1 cellular context compared by ENCODE assay signal in the genomic region with DNA sequence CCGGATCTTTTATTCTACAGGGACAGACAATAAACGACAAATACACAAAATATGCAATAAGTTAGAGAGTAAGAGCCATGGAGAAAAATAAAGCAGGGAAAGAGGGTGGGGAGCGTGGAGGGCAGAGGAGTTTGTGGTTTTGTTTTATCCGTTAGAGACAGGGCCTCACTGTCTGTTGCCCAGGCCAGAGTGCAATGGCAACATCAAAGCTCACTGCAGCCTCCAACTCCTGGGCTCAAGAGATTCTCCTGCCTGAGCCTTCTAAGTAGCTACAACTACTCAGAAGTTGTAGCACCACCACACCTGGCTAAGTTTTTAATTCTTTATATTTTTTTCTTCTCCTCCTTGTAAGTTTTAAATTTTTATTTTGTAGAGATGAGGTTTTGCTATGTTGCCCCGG.
TF ChIP-seq lines count a peak whose summit lies in the region.

No MANE protein-coding gene starts in this region.

TF ChIP-seq in HepG2, 621 proteins besides CTCF, POLR2A, EP300 and RAD21 (continued from another document):
- TF ChIP-seq, protein P1, sequence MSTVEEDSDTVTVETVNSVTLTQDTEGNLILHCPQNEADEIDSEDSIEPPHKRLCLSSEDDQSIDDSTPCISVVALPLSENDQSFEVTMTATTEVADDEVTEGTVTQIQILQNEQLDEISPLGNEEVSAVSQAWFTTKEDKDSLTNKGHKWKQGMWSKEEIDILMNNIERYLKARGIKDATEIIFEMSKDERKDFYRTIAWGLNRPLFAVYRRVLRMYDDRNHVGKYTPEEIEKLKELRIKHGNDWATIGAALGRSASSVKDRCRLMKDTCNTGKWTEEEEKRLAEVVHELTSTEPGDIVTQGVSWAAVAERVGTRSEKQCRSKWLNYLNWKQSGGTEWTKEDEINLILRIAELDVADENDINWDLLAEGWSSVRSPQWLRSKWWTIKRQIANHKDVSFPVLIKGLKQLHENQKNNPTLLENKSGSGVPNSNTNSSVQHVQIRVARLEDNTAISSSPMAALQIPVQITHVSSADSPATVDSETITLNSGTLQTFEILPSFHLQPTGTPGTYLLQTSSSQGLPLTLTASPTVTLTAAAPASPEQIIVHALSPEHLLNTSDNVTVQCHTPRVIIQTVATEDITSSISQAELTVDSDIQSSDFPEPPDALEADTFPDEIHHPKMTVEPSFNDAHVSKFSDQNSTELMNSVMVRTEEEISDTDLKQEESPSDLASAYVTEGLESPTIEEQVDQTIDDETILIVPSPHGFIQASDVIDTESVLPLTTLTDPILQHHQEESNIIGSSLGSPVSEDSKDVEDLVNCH (CRISPR knock-in tag; IDR thresholded peaks at IDR 0.05): no peak
- no peak for TF ChIP-seq ZSCAN25 (CRISPR knock-in tag; IDR thresholded peaks at IDR 0.05)
- TF ChIP-seq TCF7 (IDR thresholded peaks at IDR 0.05; ENCODE audit: low read depth): peak; percentile 12; the same call in 1 of the 2 replicates
- no peak for TF ChIP-seq ZNF7 (CRISPR knock-in tag; IDR thresholded peaks at IDR 0.05)
- TF ChIP-seq, protein P2, sequence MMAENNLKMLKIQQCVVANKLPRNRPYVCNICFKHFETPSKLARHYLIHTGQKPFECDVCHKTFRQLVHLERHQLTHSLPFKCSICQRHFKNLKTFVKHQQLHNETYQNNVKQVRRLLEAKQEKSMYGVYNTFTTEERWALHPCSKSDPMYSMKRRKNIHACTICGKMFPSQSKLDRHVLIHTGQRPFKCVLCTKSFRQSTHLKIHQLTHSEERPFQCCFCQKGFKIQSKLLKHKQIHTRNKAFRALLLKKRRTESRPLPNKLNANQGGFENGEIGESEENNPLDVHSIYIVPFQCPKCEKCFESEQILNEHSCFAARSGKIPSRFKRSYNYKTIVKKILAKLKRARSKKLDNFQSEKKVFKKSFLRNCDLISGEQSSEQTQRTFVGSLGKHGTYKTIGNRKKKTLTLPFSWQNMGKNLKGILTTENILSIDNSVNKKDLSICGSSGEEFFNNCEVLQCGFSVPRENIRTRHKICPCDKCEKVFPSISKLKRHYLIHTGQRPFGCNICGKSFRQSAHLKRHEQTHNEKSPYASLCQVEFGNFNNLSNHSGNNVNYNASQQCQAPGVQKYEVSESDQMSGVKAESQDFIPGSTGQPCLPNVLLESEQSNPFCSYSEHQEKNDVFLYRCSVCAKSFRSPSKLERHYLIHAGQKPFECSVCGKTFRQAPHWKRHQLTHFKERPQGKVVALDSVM (CRISPR knock-in tag; IDR thresholded peaks at IDR 0.05): peak; percentile 60; the same call in 1 of the 2 replicates
- TF ChIP-seq RBFOX2 (IDR thresholded peaks at IDR 0.05; ENCODE audit: low read depth, low read length): no peak
- no peak for TF ChIP-seq CHD2 (IDR thresholded peaks at IDR 0.05; ENCODE audit: low read depth, low read length)
- TF ChIP-seq ZNF780A (CRISPR knock-in tag; IDR thresholded peaks at IDR 0.05): no peak
